ENCODE assay signal across 8 cellular contexts in genomic region chr19:662207-662961, GRCh38. TPM values are rescaled to one million over a fixed set of nuclear protein-coding genes. Genes with fewer than 3 reads are reported as not detected.
DNase-seq lines count a peak whose midpoint lies in the region; ATAC-seq, FAIRE-seq and TF ChIP-seq lines count a peak whose summit lies in the region.

No MANE protein-coding gene starts in this region.

- FAIRE-seq in astrocyte (lab: Jason Lieb, UNC) (no peak), kidney (lab: Jason Lieb, UNC) (no peak)

- peaks cover 3% of the 10 kb centered on the region for H3K9me3 ChIP-seq in astrocyte (ENCODE audit: insufficient read depth, low read depth, low read length)
- H3K9me3 ChIP-seq in kidney (ENCODE audit: control insufficient read depth in 1 of 2, low read length in 2 of 2) = no peaks in the 10 kb centered on the region

- DNase-seq in DMS53 (lab: John Stamatoyannopoulos, UW) (peak; percentile 75), DMS53 treated with DMSO at 0.1 percent for 48 hours (lab: John Stamatoyannopoulos, UW; ENCODE audit: unreplicated experiment) (no peak), T follicular helper cell (ENCODE audit: low read depth) (peak; percentile 64), astrocyte (ENCODE audit: low read depth) (peak; percentile 32), kidney (no peak)
- peak; percentile 78 for DNase-seq in stimulated activated CD4-positive, alpha-beta T cell treated with anti-CD3 and anti-CD28 coated beads, Interleukin-4, amount 100 ng/mL, for 24 hours

- H3K4me3 Mint-ChIP-seq in astrocyte (ENCODE audit: unreplicated experiment) = peak overlapping the region; percentile 90

- H3K27me3 Mint-ChIP-seq in astrocyte (ENCODE audit: low read depth, unreplicated experiment) = no peaks in the 10 kb centered on the region

- ATAC-seq in HG03039 (IDR thresholded peaks at IDR 0.05; ENCODE audit: unreplicated experiment) (peak; percentile 13), GM19328 (IDR thresholded peaks at IDR 0.05; ENCODE audit: unreplicated experiment) (no peak)

- intact Hi-C loops in kidney (cut with DNase I) = no loop called here

- no peaks in the 10 kb centered on the region for H3K9me3 Mint-ChIP-seq in astrocyte (ENCODE audit: unreplicated experiment)

- H3K36me3 ChIP-seq in astrocyte (ENCODE audit: insufficient read depth, low read length) = no peaks in the 10 kb centered on the region
- H3K36me3 ChIP-seq in kidney (ENCODE audit: control insufficient read depth in 1 of 2, insufficient read depth in 2 of 2, low read length in 2 of 2) = no peaks in the 10 kb centered on the region

- H4K20me1 ChIP-seq in astrocyte (ENCODE audit: insufficient read depth, low read length) = peaks cover 47% of the 10 kb centered on the region

- H3K4me1 ChIP-seq in astrocyte (ENCODE audit: insufficient read depth, low read length) (peaks cover 30% of the 10 kb centered on the region), kidney (ENCODE audit: control insufficient read depth in 1 of 2, insufficient read depth in 1 of 2, low read depth in 1 of 2, low read length in 2 of 2) (peaks cover 10 to 48% of the 10 kb centered on the region in 2 donors)

- H3K79me2 ChIP-seq in astrocyte (ENCODE audit: insufficient read depth, low read length) = peaks cover 59% of the 10 kb centered on the region

- peak overlapping the region; percentile 78 for H3K27ac ChIP-seq in astrocyte (ENCODE audit: low read depth, low read length)
- H3K27ac ChIP-seq in kidney (ENCODE audit: low read depth in 2 of 2, low read length in 2 of 2) = peak overlapping the region; percentile 13 to 74

- no peak overlapping the region for H2AFZ ChIP-seq in astrocyte (ENCODE audit: low read depth, low read length)

- H3K4me2 ChIP-seq in astrocyte (ENCODE audit: low read length) = peak overlapping the region; percentile 93

- TF ChIP-seq CTCF in astrocyte (IDR thresholded peaks at IDR 0.05; ENCODE audit: insufficient read depth, low read depth, low read length) (no peak), kidney (IDR thresholded peaks at IDR 0.05; ENCODE audit: borderline replicate concordance, extremely low read depth, insufficient read depth) (no peak)

- peaks cover 4% of the 10 kb centered on the region for H3K36me3 Mint-ChIP-seq in astrocyte (ENCODE audit: low read depth, unreplicated experiment)

- H3K4me3 ChIP-seq in astrocyte (ENCODE audit: insufficient read depth, low read depth, low read length) = peak overlapping the region; percentile 70
- peak overlapping the region; percentile 75 for H3K4me3 ChIP-seq in kidney (ENCODE audit: low read length in 2 of 2)

- H3K4me1 Mint-ChIP-seq in astrocyte (ENCODE audit: low read depth, unreplicated experiment) = peaks cover 5% of the 10 kb centered on the region

- H3K27ac Mint-ChIP-seq in astrocyte (ENCODE audit: unreplicated experiment) = peak overlapping the region; percentile 81

- H3K9ac ChIP-seq in astrocyte (ENCODE audit: low read length) (peak overlapping the region; percentile 95), kidney (ENCODE audit: low read length in 2 of 2) (peak overlapping the region; percentile 30 to 78)

- no peaks in the 10 kb centered on the region for H3K27me3 ChIP-seq in astrocyte (ENCODE audit: insufficient read depth, low read length)

RNA-seq across cellular contexts. Expression of gene RNF126, which starts 0.6 kb away (rescaled TPM):
- total RNA-seq in astrocyte = 58.3 and 58.5 TPM in 2 replicates
- total RNA-seq in kidney = 38.0 TPM
- 33.3 TPM for polyA plus RNA-seq in kidney (ENCODE audit: insufficient read depth, low read depth, low replicate concordance)

RNA-seq across cellular contexts. Expression of gene FSTL3, which starts 13.8 kb away (rescaled TPM):
- total RNA-seq in astrocyte (72.0 and 78.8 TPM in 2 replicates), kidney (63.0 TPM)
- 23.9 TPM for polyA plus RNA-seq in kidney (ENCODE audit: insufficient read depth, low read depth, low replicate concordance)

RNA-seq across cellular contexts. Expression of gene FGF22, which starts 22.7 kb away (rescaled TPM):
- 0.25 TPM in 1 of 2 replicates, not detected in the other for total RNA-seq in astrocyte
- total RNA-seq in kidney = 0.19 TPM
- 0.71 TPM for polyA plus RNA-seq in kidney (ENCODE audit: insufficient read depth, low read depth, low replicate concordance)

RNA-seq across cellular contexts. Expression of gene POLRMT, which starts 29.0 kb away (rescaled TPM):
- 43.4 and 45.3 TPM in 2 replicates for total RNA-seq in astrocyte
- 49.8 TPM for total RNA-seq in kidney
- polyA plus RNA-seq in kidney (ENCODE audit: insufficient read depth, low read depth, low replicate concordance) = 117 TPM

RNA-seq across cellular contexts. Expression of gene PRSS57, which starts 32.9 kb away (rescaled TPM):
- total RNA-seq in astrocyte (not detected in 2 replicates), kidney (not detected)
- polyA plus RNA-seq in kidney (ENCODE audit: insufficient read depth, low read depth, low replicate concordance) = not detected

Comparison
In these comparisons a context has a peak if more than half of its experiments do, and no peak if none do; other contexts are left out.
1. DNase-seq: peak in DMS53 (single experiment), T follicular helper cell (single experiment), astrocyte (single experiment) and stimulated activated CD4-positive, alpha-beta T cell treated with anti-CD3 and anti-CD28 coated beads, Interleukin-4, amount 100 ng/mL, for 24 hours (single experiment); none in DMS53 treated with DMSO at 0.1 percent for 48 hours (single experiment) and kidney (single experiment).